ENCODE assay signal across 18 cellular contexts in genomic region chr16:62870554-62870953, GRCh38.
A peak's percentile ranks its signal among the peaks of the same experiment; 100 is the strongest.
DNase-seq lines count a peak whose midpoint lies in the region; ATAC-seq and TF ChIP-seq lines count a peak whose summit lies in the region.
"Had no signal": no experiment of that assay in that cellular context is flagged by ENCODE, and none has a peak within 500 bp of the region (broad histone marks: within the 10 kb centered on the region; RNA-seq: fewer than 3 reads in every experiment).

No MANE protein-coding gene starts in this region.

- intact Hi-C loops in dorsolateral prefrontal cortex (cut with DNase I), result loop anchor here in 1 of 2 donors (10.0 kb wide), 1 partner anchor 686 kb away; no protein-coding TSS in a partner anchor
- intact Hi-C loops in activated CD4-positive, alpha-beta T cell treated with anti-CD3 and anti-CD28 coated beads for 36 hours (cut with DNase I, micrococcal nuclease), result no loop called here

- DNase-seq in NCI-H526 treated with DMSO at 0.1 percent for 48 hours (lab: John Stamatoyannopoulos, UW) (peak; percentile 12), NCI-H526 (lab: John Stamatoyannopoulos, UW) (no peak), NCI-H69 (lab: John Stamatoyannopoulos, UW) (peak; percentile 19), dorsolateral prefrontal cortex (no peak), progenitor cell of endocrine pancreas (ENCODE audit: low spot score, unreplicated experiment) (no peak)
- no peak for DNase-seq in activated CD4-positive, alpha-beta T cell treated with anti-CD3 and anti-CD28 coated beads for 36 hours
- DNase-seq in stimulated activated naive B cell treated with anti-CD40 and anti-IgM and Interleukin-4, amounts not matched to agents 10 μg/mL and 1 μg/mL and 100 μg/mL, for 72 hours, result no peak
- DNase-seq: activated B cell treated with CpG ODN at 0.5 μM for 24 hours; CD8-positive, alpha-beta T cell; EL; heart left ventricle; NCI-H2029 treated with DMSO at 0.1 percent for 48 hours; nephron progenitor cell; Right ventricle myocardium superior; T-helper 2 cell had no signal

- no peak for ATAC-seq in GM18858 (IDR thresholded peaks at IDR 0.05; ENCODE audit: unreplicated experiment)
- no peak for ATAC-seq in activated CD4-positive, alpha-beta T cell treated with anti-CD3 and anti-CD28 coated beads for 36 hours
- no peak for ATAC-seq in stimulated activated naive B cell treated with anti-CD40 and anti-IgM and Interleukin-4, amounts not matched to agents 10 μg/mL and 1 μg/mL and 100 μg/mL, for 72 hours (replicated peaks)
- ATAC-seq: activated T-helper 17 cell treated with anti-CD3 and anti-CD28 coated beads, Interleukin-2, amount 50 U/mL, for 72 hours; CD8-positive, alpha-beta T cell; heart left ventricle had no signal

- no peak overlapping the region for H3K27ac ChIP-seq in dorsolateral prefrontal cortex
- H3K27ac ChIP-seq: heart left ventricle had no signal

- H3K9me3 Mint-ChIP-seq in progenitor cell of endocrine pancreas (ENCODE audit: low read depth), result peaks cover 11% of the 10 kb centered on the region
- peaks cover 26% of the 10 kb centered on the region for H3K9me3 Mint-ChIP-seq in activated CD4-positive, alpha-beta T cell treated with anti-CD3 and anti-CD28 coated beads for 36 hours (ENCODE audit: low read depth)
- H3K9me3 Mint-ChIP-seq in stimulated activated naive B cell treated with anti-CD40 and anti-IgM and Interleukin-4, amounts not matched to agents 10 μg/mL and 1 μg/mL and 100 μg/mL, for 72 hours, result no peaks in the 10 kb centered on the region

- no peaks in the 10 kb centered on the region for H3K36me3 Mint-ChIP-seq in progenitor cell of endocrine pancreas (ENCODE audit: insufficient read depth)
- no peaks in the 10 kb centered on the region for H3K36me3 Mint-ChIP-seq in activated CD4-positive, alpha-beta T cell treated with anti-CD3 and anti-CD28 coated beads for 36 hours (ENCODE audit: low read depth)
- H3K36me3 Mint-ChIP-seq in stimulated activated naive B cell treated with anti-CD40 and anti-IgM and Interleukin-4, amounts not matched to agents 10 μg/mL and 1 μg/mL and 100 μg/mL, for 72 hours, result no peaks in the 10 kb centered on the region
- H3K36me3 Mint-ChIP-seq: CD8-positive, alpha-beta T cell had no signal

- H3K27ac Mint-ChIP-seq in progenitor cell of endocrine pancreas, result peak overlapping the region; percentile 51
- H3K27ac Mint-ChIP-seq in activated CD4-positive, alpha-beta T cell treated with anti-CD3 and anti-CD28 coated beads for 36 hours, result no peak overlapping the region
- no peak overlapping the region for H3K27ac Mint-ChIP-seq in stimulated activated naive B cell treated with anti-CD40 and anti-IgM and Interleukin-4, amounts not matched to agents 10 μg/mL and 1 μg/mL and 100 μg/mL, for 72 hours
- H3K27ac Mint-ChIP-seq: activated B cell treated with CpG ODN at 0.5 μM for 24 hours; activated T-helper 17 cell treated with anti-CD3 and anti-CD28 coated beads, Interleukin-2, amount 50 U/mL, for 72 hours; CD8-positive, alpha-beta T cell; stimulated activated naive CD8-positive, alpha-beta T cell treated with anti-CD3 and anti-CD28 coated beads, Interleukin-15, Interleukin-2, amounts not matched to agents 100 ng/mL and 50 ng/mL, for 24 hours had no signal

- TF ChIP-seq CTCF in dorsolateral prefrontal cortex (IDR thresholded peaks at IDR 0.05 in 54 of 56, conservative IDR thresholded peaks at IDR 0.05 in 2 of 56; ENCODE audit: low read depth in 1 of 56, partially characterized antibody in 56 of 56) (peak in 54 of 56 donors; percentile 20 to 80 (median 47)), progenitor cell of endocrine pancreas (IDR thresholded peaks at IDR 0.05; ENCODE audit: unreplicated experiment) (no peak)

- no peaks in the 10 kb centered on the region for H3K27me3 Mint-ChIP-seq in progenitor cell of endocrine pancreas
- H3K27me3 Mint-ChIP-seq in activated CD4-positive, alpha-beta T cell treated with anti-CD3 and anti-CD28 coated beads for 36 hours, result no peaks in the 10 kb centered on the region
- H3K27me3 Mint-ChIP-seq in stimulated activated naive B cell treated with anti-CD40 and anti-IgM and Interleukin-4, amounts not matched to agents 10 μg/mL and 1 μg/mL and 100 μg/mL, for 72 hours, result no peaks in the 10 kb centered on the region
- H3K27me3 Mint-ChIP-seq: activated B cell treated with CpG ODN at 0.5 μM for 24 hours; activated T-helper 17 cell treated with anti-CD3 and anti-CD28 coated beads, Interleukin-2, amount 50 U/mL, for 72 hours; stimulated activated naive CD8-positive, alpha-beta T cell treated with anti-CD3 and anti-CD28 coated beads, Interleukin-15, Interleukin-2, amounts not matched to agents 100 ng/mL and 50 ng/mL, for 24 hours had no signal

- POLR2A ChIA-PET in activated CD4-positive, alpha-beta T cell treated with anti-CD3 and anti-CD28 coated beads for 36 hours (lab: Charles Lee), result no interaction called here

- H3K4me1 Mint-ChIP-seq in progenitor cell of endocrine pancreas (ENCODE audit: low read depth), result peaks cover 18% of the 10 kb centered on the region
- no peaks in the 10 kb centered on the region for H3K4me1 Mint-ChIP-seq in activated CD4-positive, alpha-beta T cell treated with anti-CD3 and anti-CD28 coated beads for 36 hours
- H3K4me1 Mint-ChIP-seq in stimulated activated naive B cell treated with anti-CD40 and anti-IgM and Interleukin-4, amounts not matched to agents 10 μg/mL and 1 μg/mL and 100 μg/mL, for 72 hours, result no peaks in the 10 kb centered on the region
- H3K4me1 Mint-ChIP-seq: activated B cell treated with CpG ODN at 0.5 μM for 24 hours; activated T-helper 17 cell treated with anti-CD3 and anti-CD28 coated beads, Interleukin-2, amount 50 U/mL, for 72 hours had no signal

- H3K27me3 ChIP-seq in dorsolateral prefrontal cortex, result no peaks in the 10 kb centered on the region
- H3K27me3 ChIP-seq: heart left ventricle had no signal

- H3K4me3 ChIP-seq in dorsolateral prefrontal cortex, result no peak overlapping the region
- H3K4me3 ChIP-seq: heart left ventricle had no signal

- H3K4me3 Mint-ChIP-seq in progenitor cell of endocrine pancreas (ENCODE audit: low read depth), result no peak overlapping the region
- H3K4me3 Mint-ChIP-seq in activated CD4-positive, alpha-beta T cell treated with anti-CD3 and anti-CD28 coated beads for 36 hours, result no peak overlapping the region
- no peak overlapping the region for H3K4me3 Mint-ChIP-seq in stimulated activated naive B cell treated with anti-CD40 and anti-IgM and Interleukin-4, amounts not matched to agents 10 μg/mL and 1 μg/mL and 100 μg/mL, for 72 hours
- H3K4me3 Mint-ChIP-seq: activated B cell treated with CpG ODN at 0.5 μM for 24 hours; activated T-helper 17 cell treated with anti-CD3 and anti-CD28 coated beads, Interleukin-2, amount 50 U/mL, for 72 hours; CD8-positive, alpha-beta T cell; nephron progenitor cell; stimulated activated naive CD8-positive, alpha-beta T cell treated with anti-CD3 and anti-CD28 coated beads, Interleukin-15, Interleukin-2, amounts not matched to agents 100 ng/mL and 50 ng/mL, for 24 hours had no signal

- CTCF ChIA-PET in activated CD4-positive, alpha-beta T cell treated with anti-CD3 and anti-CD28 coated beads for 36 hours (lab: Charles Lee), result no interaction called here

Comparison
In these comparisons a context has a peak if more than half of its experiments do, and no peak if none do; other contexts are left out.
1. DNase-seq: peak in NCI-H526 treated with DMSO at 0.1 percent for 48 hours (single experiment) and NCI-H69 (single experiment); none in NCI-H526 (0 of 2), dorsolateral prefrontal cortex (0 of 10), progenitor cell of endocrine pancreas (single experiment), activated CD4-positive, alpha-beta T cell treated with anti-CD3 and anti-CD28 coated beads for 36 hours (single experiment) and stimulated activated naive B cell treated with anti-CD40 and anti-IgM and Interleukin-4, amounts not matched to agents 10 μg/mL and 1 μg/mL and 100 μg/mL, for 72 hours (single experiment).